In the genomic region with DNA sequence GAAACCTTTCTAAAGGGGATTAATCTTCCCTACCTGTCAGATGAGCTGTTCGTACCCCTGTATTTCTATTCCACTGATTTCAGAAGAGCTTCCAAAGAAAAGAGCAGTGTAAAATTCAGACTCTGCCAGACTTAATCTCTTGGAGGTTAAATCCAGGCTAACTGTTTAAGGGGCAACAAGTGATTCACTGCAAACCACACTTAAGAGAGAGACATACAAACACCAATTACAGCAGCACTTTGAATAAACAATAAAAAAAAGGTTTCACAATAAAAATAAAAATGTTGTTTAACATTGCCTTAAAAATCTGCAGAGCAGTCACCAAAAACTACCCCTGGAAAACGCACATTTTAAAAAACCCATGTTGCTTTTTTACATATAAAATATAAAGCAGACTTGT, we compare ENCODE assay signal across 1 cellular context.
TF ChIP-seq lines count a peak whose summit lies in the region.

No MANE protein-coding gene starts in this region.

TF ChIP-seq in K562, 482 proteins besides CTCF, POLR2A, EP300 and RAD21:
- TF ChIP-seq FOXJ2 (tag; IDR thresholded peaks at IDR 0.05): no peak
- TF ChIP-seq MEIS2 (IDR thresholded peaks at IDR 0.05; ENCODE audit: partially characterized antibody): peak; percentile 16
TF ChIP-seq in K562: peak in this region for 1.
